8 cellular contexts compared by ENCODE assay signal in genomic region chr2:8678731-8679566, GRCh38. TPM values are rescaled to one million over a fixed set of nuclear protein-coding genes. Genes with fewer than 3 reads are reported as not detected.
A peak's percentile ranks its signal among the peaks of the same experiment; 100 is the strongest.
DNase-seq lines count a peak whose midpoint lies in the region; TF ChIP-seq lines count a peak whose summit lies in the region.

No MANE protein-coding gene starts in this region.

- H3K27ac Mint-ChIP-seq in activated naive CD4-positive, alpha-beta T cell treated with anti-CD3 and anti-CD28 coated beads, Interleukin-2, amount 10 ng/mL, durations not matched to agents 7 days and 5 days: peak overlapping the region; percentile 84

- peak overlapping the region; percentile 76 for H3K4me3 Mint-ChIP-seq in activated naive CD4-positive, alpha-beta T cell treated with anti-CD3 and anti-CD28 coated beads, Interleukin-2, amount 10 ng/mL, durations not matched to agents 7 days and 5 days

- peaks cover 9% of the 10 kb centered on the region for H3K9me3 ChIP-seq in SJSA1 (replicated peaks)

- peak; percentile 86 for DNase-seq in G401 (ENCODE audit: low spot score)
- no peak for DNase-seq in HFF-Myc (ENCODE audit: extremely low read depth, low read depth)
- peak; percentile 96 for DNase-seq in NAMALWA (ENCODE audit: low spot score)
- peak; percentile 77 to 94 for DNase-seq in SJSA1 (ENCODE audit: low read depth in 1 of 2, low spot score in 2 of 2)
- peak; percentile 90 for DNase-seq in activated naive CD4-positive, alpha-beta T cell treated with anti-CD3 and anti-CD28 coated beads, Interleukin-2, amount 10 ng/mL, durations not matched to agents 7 days and 5 days
- peak; percentile 83 for DNase-seq in germinal center (ENCODE audit: low spot score)
- peak; percentile 26 to 94 (median 82) for DNase-seq in nucleus accumbens (lab: John Stamatoyannopoulos, UW)

- CTCF ChIA-PET in activated naive CD4-positive, alpha-beta T cell treated with anti-CD3 and anti-CD28 coated beads, Interleukin-2, amount 10 ng/mL, durations not matched to agents 7 days and 5 days (lab: Charles Lee): interaction anchor here (4.1 kb wide), 1 partner anchor 135 kb away, joined by 21 read pairs; no protein-coding TSS in a partner anchor

- peak overlapping the region; percentile 46 for H3K4me3 ChIP-seq in HFF-Myc (replicated peaks; ENCODE audit: low read depth, low read length)
- H3K4me3 ChIP-seq in SJSA1: peak overlapping the region; percentile 52

- no peak for TF ChIP-seq CTCF in HFF-Myc (IDR thresholded peaks at IDR 0.05; ENCODE audit: low read depth, low read length, missing control alignments)

- H3K27me3 Mint-ChIP-seq in activated naive CD4-positive, alpha-beta T cell treated with anti-CD3 and anti-CD28 coated beads, Interleukin-2, amount 10 ng/mL, durations not matched to agents 7 days and 5 days: peaks cover 48% of the 10 kb centered on the region

- H3K27me3 ChIP-seq in SJSA1 (replicated peaks): no peaks in the 10 kb centered on the region

- H3K27ac ChIP-seq in SJSA1 (peak overlapping the region; percentile 97), temporal lobe (ENCODE audit: low read depth, low read length) (peak overlapping the region; percentile 86)

- peaks cover 29% of the 10 kb centered on the region for H3K36me3 Mint-ChIP-seq in activated naive CD4-positive, alpha-beta T cell treated with anti-CD3 and anti-CD28 coated beads, Interleukin-2, amount 10 ng/mL, durations not matched to agents 7 days and 5 days

- in situ Hi-C loops in G401 (cut with HindIII; ENCODE audit: low sequenced_read_pairs): no loop called here

- H3K4me1 ChIP-seq in SJSA1 (replicated peaks): peaks cover 42% of the 10 kb centered on the region

- H3K4me1 Mint-ChIP-seq in activated naive CD4-positive, alpha-beta T cell treated with anti-CD3 and anti-CD28 coated beads, Interleukin-2, amount 10 ng/mL, durations not matched to agents 7 days and 5 days: peaks cover 55% of the 10 kb centered on the region

- peaks cover 18% of the 10 kb centered on the region for H3K36me3 ChIP-seq in SJSA1

- peaks cover 13% of the 10 kb centered on the region for H3K9me3 Mint-ChIP-seq in activated naive CD4-positive, alpha-beta T cell treated with anti-CD3 and anti-CD28 coated beads, Interleukin-2, amount 10 ng/mL, durations not matched to agents 7 days and 5 days

RNA-seq across cellular contexts. Expression of gene ID2, which starts 2.9 kb away (rescaled TPM):
- 293 and 327 TPM in 2 replicates for total RNA-seq in G401 (2014; rRNA removed; shearing (Covaris generic))
- total RNA-seq in SJSA1 (2014; rRNA removed; shearing (Covaris generic)): 161 and 209 TPM in 2 replicates
- 91.7 TPM for total RNA-seq in temporal lobe
